In the genomic region with DNA sequence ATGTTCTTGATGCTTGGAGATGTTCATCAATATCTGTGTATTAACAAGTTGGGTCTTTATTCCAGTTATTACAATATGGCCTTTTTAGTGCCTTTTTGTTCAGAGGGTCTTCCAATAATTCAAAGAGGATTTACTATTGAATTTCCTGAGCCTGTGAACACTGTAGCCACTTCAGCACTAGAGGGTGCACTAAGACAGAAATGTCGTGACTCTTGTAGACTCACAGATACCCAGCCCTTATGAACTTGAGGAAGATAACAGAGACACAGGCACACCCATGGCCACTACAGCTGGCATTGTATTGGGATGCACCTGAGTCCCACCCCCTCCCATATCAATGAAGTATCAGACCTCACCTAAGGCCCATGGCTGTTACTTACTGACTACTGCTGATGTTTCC, we compare ENCODE assay signal across 9 cellular contexts. TPM values are rescaled to one million over a fixed set of nuclear protein-coding genes. Genes with fewer than 3 reads are reported as not detected.
A peak's percentile ranks its signal among the peaks of the same experiment; 100 is the strongest.
DNase-seq lines count a peak whose midpoint lies in the region; ATAC-seq and TF ChIP-seq lines count a peak whose summit lies in the region.
"Had no signal": no experiment of that assay in that cellular context is flagged by ENCODE, and none has a peak within 500 bp of the region (broad histone marks: within the 10 kb centered on the region; RNA-seq: fewer than 3 reads in every experiment).

No MANE protein-coding gene starts in this region.

- no peaks in the 10 kb centered on the region for H3K36me3 ChIP-seq in BE2C

- H3K4me1 ChIP-seq in BE2C, result no peaks in the 10 kb centered on the region

- no peaks in the 10 kb centered on the region for H3K9me3 ChIP-seq in BE2C

- peak; percentile 65 for TF ChIP-seq CTCF in BE2C (IDR thresholded peaks at IDR 0.05; ENCODE audit: low read depth, low read length)

- no peak for ATAC-seq in GM21423 (IDR thresholded peaks at IDR 0.05; ENCODE audit: unreplicated experiment)

- no peak overlapping the region for H3K4me3 ChIP-seq in BE2C (ENCODE audit: low read depth, low read length)

- DNase-seq in BE2C (peak; percentile 20), HT-29 (ENCODE audit: low spot score) (peak; percentile 54), OCI-M1 (lab: John Stamatoyannopoulos, UW) (peak; percentile 23), iPS-NIHi11 (ENCODE audit: low spot score) (peak; percentile 11), NCI-H2196 treated with DMSO at 0.1 percent for 48 hours (lab: John Stamatoyannopoulos, UW; ENCODE audit: unreplicated experiment) (no peak), NCI-H226 (no peak)
- DNase-seq in activated naive CD4-positive, alpha-beta T cell (lab: John Stamatoyannopoulos, UW), result no peak
- DNase-seq: T-helper 1 cell had no signal

- no peaks in the 10 kb centered on the region for H3K27me3 ChIP-seq in BE2C

RNA-seq across cellular contexts. Expression of gene ACTRT1, which starts 54.4 kb away (rescaled TPM):
- not detected for polyA plus RNA-seq in BE2C (2012; ENCODE audit: insufficient read depth, insufficient read length, low read depth)
- not detected in 2 replicates for total RNA-seq in HT-29 (2014; rRNA removed; shearing (Covaris generic))

Comparison
In these comparisons a context has a peak if more than half of its experiments do, and no peak if none do; other contexts are left out.
1. DNase-seq: peak in BE2C (single experiment), HT-29 (single experiment), OCI-M1 (single experiment) and iPS-NIHi11 (single experiment); none in NCI-H2196 treated with DMSO at 0.1 percent for 48 hours (single experiment), activated naive CD4-positive, alpha-beta T cell (0 of 4) and NCI-H226 (single experiment).